In the genomic region with DNA sequence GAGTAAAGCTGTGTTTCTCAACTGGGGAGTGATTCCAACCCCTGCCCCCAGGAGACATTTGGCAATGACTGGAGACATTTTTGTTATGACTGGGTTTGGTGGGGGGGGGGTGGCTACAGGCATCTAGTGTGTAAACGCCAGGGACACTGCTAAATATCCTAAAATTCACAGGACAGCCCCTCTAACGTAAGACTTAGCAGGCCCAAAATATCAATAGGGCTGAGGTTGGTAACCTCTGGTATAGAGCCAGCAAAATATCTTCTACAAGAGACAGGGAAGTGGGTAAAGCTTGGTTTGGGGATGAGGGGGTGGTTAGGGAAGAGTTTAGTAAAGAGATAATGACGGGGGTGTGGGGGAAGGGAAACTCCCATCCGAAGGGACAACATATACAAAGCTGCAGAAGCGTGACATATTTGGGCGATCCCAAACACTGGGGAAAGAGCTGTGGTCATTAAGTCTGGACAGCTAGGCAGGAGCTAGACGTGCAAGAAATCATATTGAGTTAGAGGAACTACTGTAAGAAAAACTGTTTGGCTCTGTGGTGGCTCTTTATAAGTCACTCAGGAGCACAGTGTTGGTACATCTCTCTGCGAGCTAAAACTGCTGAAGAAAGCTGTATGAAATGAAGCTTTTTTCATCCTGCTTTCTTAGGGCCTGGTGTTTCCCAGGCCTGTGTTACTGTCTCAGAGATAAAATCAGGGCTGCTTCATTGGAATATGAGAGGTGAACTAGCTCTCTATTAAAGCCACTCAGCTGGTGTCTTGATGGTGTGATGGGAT, we compare ENCODE assay signal across 8 cellular contexts.
A peak's percentile ranks its signal among the peaks of the same experiment; 100 is the strongest.
DNase-seq lines count a peak whose midpoint lies in the region; ATAC-seq and TF ChIP-seq lines count a peak whose summit lies in the region.

No MANE protein-coding gene starts in this region.

- H3K4me3 ChIP-seq in HL-60 (replicated peaks; ENCODE audit: insufficient read depth, low read length), result no peak overlapping the region
- no peak overlapping the region for H3K4me3 ChIP-seq in mucosa of stomach (ENCODE audit: low read length)

- DNase-seq in GF-D8 (lab: John Stamatoyannopoulos, UW) (peak; percentile 3), HL-60 (ENCODE audit: low read depth in 1 of 2, low spot score in 1 of 2) (peak in 1 of 2 experiments; percentile 52), amniotic stem cell (lab: John Stamatoyannopoulos, UW) (no peak), SHP77 treated with DMSO at 0.1 percent for 48 hours (lab: John Stamatoyannopoulos, UW) (no peak), retina (no peak)
- DNase-seq in activated naive CD4-positive, alpha-beta T cell treated with anti-CD3 and anti-CD28 coated beads, Interleukin-2, amount 50 U/mL, for 16 hours, result peak; percentile 64

- ATAC-seq in GM21515 (IDR thresholded peaks at IDR 0.05; ENCODE audit: unreplicated experiment), result no peak

- H3K9me3 ChIP-seq in mucosa of stomach (ENCODE audit: control insufficient read depth, low read length), result no peaks in the 10 kb centered on the region

- H3K9ac ChIP-seq in mucosa of stomach (ENCODE audit: low read length), result peak overlapping the region; percentile 27

- no peaks in the 10 kb centered on the region for H3K4me1 ChIP-seq in mucosa of stomach (ENCODE audit: control insufficient read depth, insufficient read depth, low read length)

- H3K27me3 ChIP-seq in HL-60 (ENCODE audit: insufficient read depth, poor library complexity, severe bottlenecking) (no peaks in the 10 kb centered on the region), mucosa of stomach (ENCODE audit: control insufficient read depth, insufficient read depth, low read length) (no peaks in the 10 kb centered on the region)

- H3K27ac ChIP-seq in HL-60 (replicated peaks), result peak overlapping the region; percentile 41

- no peaks in the 10 kb centered on the region for H3K36me3 ChIP-seq in mucosa of stomach (ENCODE audit: control insufficient read depth, insufficient read depth, low read length)

- TF ChIP-seq CTCF in HL-60 (IDR thresholded peaks at IDR 0.05; ENCODE audit: insufficient read depth, low read length), result no peak

Comparison
In these comparisons a context has a peak if more than half of its experiments do, and no peak if none do; other contexts are left out.
1. DNase-seq: peak in GF-D8 (single experiment) and activated naive CD4-positive, alpha-beta T cell treated with anti-CD3 and anti-CD28 coated beads, Interleukin-2, amount 50 U/mL, for 16 hours (single experiment); none in amniotic stem cell (single experiment), SHP77 treated with DMSO at 0.1 percent for 48 hours (single experiment) and retina (single experiment).